Comparison of ENCODE assay signal across 12 cellular contexts in the genomic region with DNA sequence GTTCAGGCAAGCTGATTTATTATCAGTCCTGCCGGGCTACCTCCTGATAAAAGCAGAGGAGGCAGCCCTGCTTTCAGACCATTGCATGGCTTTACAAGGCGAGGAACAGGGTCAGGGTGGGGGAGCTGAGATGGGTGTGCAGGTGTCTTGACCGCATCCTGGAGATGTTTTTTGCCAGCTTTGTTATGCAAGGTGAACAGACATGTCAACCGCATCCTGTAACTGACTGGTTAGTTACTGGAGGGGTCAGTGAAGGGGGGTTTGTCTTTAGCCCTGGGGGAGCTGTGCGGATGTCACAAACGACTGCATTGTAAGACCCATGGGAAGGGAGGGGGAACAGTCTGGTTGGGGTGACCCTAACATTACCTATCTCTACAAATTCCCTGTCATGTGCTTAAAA. TPM values are rescaled to one million over a fixed set of nuclear protein-coding genes. Genes with fewer than 3 reads are reported as not detected.
A peak's percentile ranks its signal among the peaks of the same experiment; 100 is the strongest.
DNase-seq lines count a peak whose midpoint lies in the region; ATAC-seq, FAIRE-seq and TF ChIP-seq lines count a peak whose summit lies in the region.
"Had no signal": no experiment of that assay in that cellular context is flagged by ENCODE, and none has a peak within 500 bp of the region (broad histone marks: within the 10 kb centered on the region; RNA-seq: fewer than 3 reads in every experiment).

No MANE protein-coding gene starts in this region.

- no peak overlapping the region for H2AFZ ChIP-seq in SU-DHL-6 (ENCODE audit: low read depth, low read length, severe bottlenecking)

- peak overlapping the region; percentile 100 for H3K27ac ChIP-seq in SU-DHL-6 (ENCODE audit: low read depth, low read length)

- H3K4me1 Mint-ChIP-seq in osteocyte (ENCODE audit: unreplicated experiment): no peaks in the 10 kb centered on the region

- H3K27ac Mint-ChIP-seq in osteocyte (ENCODE audit: unreplicated experiment): no peak overlapping the region

- peaks cover 57% of the 10 kb centered on the region for H3F3A ChIP-seq in SU-DHL-6 (ENCODE audit: insufficient read depth)

- peak; percentile 55 for ATAC-seq in GM21515 (IDR thresholded peaks at IDR 0.05; ENCODE audit: unreplicated experiment)
- peak; percentile 53 for ATAC-seq in HG03108 (IDR thresholded peaks at IDR 0.05; ENCODE audit: unreplicated experiment)

- H3K4me2 ChIP-seq in SU-DHL-6 (ENCODE audit: low read depth, low read length, poor library complexity, severe bottlenecking): peak overlapping the region; percentile 82

- TF ChIP-seq CTCF in SU-DHL-6 (IDR thresholded peaks at IDR 0.05; ENCODE audit: insufficient read depth, low read length, poor library complexity, severe bottlenecking) (no peak), osteocyte (IDR thresholded peaks at IDR 0.05) (no peak)

- peak overlapping the region; percentile 72 for H3K9ac ChIP-seq in SU-DHL-6 (ENCODE audit: low read length)

- peak; percentile 93 for FAIRE-seq in GM18507 (lab: Jason Lieb, UNC)
- FAIRE-seq: bronchial epithelial cell had no signal

- H3K79me2 ChIP-seq in SU-DHL-6 (ENCODE audit: insufficient read depth, low read length): no peaks in the 10 kb centered on the region

- H3K4me3 Mint-ChIP-seq in osteocyte (ENCODE audit: unreplicated experiment): no peak overlapping the region

- no peak for DNase-seq in GM18507 (ENCODE audit: extremely low spot score, insufficient read length, low read depth)
- DNase-seq in OCI-M2 (lab: John Stamatoyannopoulos, UW; ENCODE audit: unreplicated experiment): no peak
- no peak for DNase-seq in osteocyte (ENCODE audit: extremely low spot score, unreplicated experiment)
- DNase-seq in kidney glomerular epithelial cell (lab: John Stamatoyannopoulos, UW): no peak
- DNase-seq in activated CD4-positive, alpha-beta T cell treated with anti-CD3 and anti-CD28 coated beads for 4 hours: no peak
- DNase-seq: DMS79 treated with DMSO at 0.1 percent for 48 hours; stimulated activated CD4-positive, alpha-beta T cell treated with anti-CD3 and anti-CD28 coated beads, Interleukin-4, amount 100 ng/mL, for 4 hours had no signal

- H4K20me1 ChIP-seq in SU-DHL-6 (ENCODE audit: low read depth, low read length): no peaks in the 10 kb centered on the region

- no peaks in the 10 kb centered on the region for H3K9me2 ChIP-seq in SU-DHL-6 (replicated peaks; ENCODE audit: insufficient read depth, low read length)

- H3K4me3 ChIP-seq in SU-DHL-6 (ENCODE audit: insufficient read depth, low read length, poor library complexity, severe bottlenecking): peak overlapping the region; percentile 25

- no peaks in the 10 kb centered on the region for H3K9me3 Mint-ChIP-seq in osteocyte (ENCODE audit: unreplicated experiment)

- no peaks in the 10 kb centered on the region for H3K36me3 Mint-ChIP-seq in osteocyte (ENCODE audit: unreplicated experiment)

- 0 out of 2 replicates have a peak, but pooled peaks cover 4% of the 10 kb centered on the region for H3K36me3 ChIP-seq in SU-DHL-6 (ENCODE audit: low read length)

- no peaks in the 10 kb centered on the region for H3K9me3 ChIP-seq in SU-DHL-6 (ENCODE audit: insufficient read depth, low read length)

- no peaks in the 10 kb centered on the region for H3K27me3 ChIP-seq in SU-DHL-6 (ENCODE audit: low read length)

- peaks cover 13% of the 10 kb centered on the region for H3K27me3 Mint-ChIP-seq in osteocyte (ENCODE audit: unreplicated experiment)

RNA-seq across cellular contexts. Expression of gene ADAM29, which starts 10.0 kb away (rescaled TPM):
- not detected in 2 replicates for total RNA-seq in osteocyte
- total RNA-seq: bronchial epithelial cell, glomerular endothelial cell had no signal
